ENCODE assay signal across 38 cellular contexts in the genomic region with DNA sequence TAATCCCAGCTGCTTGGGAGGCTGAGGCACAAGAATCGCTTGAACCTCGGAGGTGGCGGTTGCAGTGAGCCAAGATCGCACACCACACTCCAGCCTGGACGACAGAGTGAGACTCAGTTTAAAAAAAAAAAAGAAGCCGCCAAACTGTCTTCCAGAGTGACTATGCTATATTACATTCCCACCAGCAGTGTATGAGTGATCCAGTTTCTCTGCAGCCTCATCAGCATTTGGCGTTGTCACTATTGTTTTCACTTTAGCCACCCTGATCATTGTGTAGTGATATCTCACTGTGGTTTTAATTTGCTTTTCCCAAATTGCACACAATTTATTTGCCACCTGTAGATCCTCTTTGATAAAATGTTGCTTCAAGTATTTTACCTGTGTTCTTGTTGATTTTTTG.
"Had no signal": no experiment of that assay in that cellular context is flagged by ENCODE, and none has a peak within 500 bp of the region (broad histone marks: within the 10 kb centered on the region; RNA-seq: fewer than 3 reads in every experiment).

No MANE protein-coding gene starts in this region.

- H3K9me3 Mint-ChIP-seq: activated CD4-positive, alpha-beta memory T cell treated with anti-CD3 and anti-CD28 coated beads for 36 hours; activated CD4-positive, alpha-beta T cell treated with anti-CD3 and anti-CD28 coated beads, Interleukin-2, amount 10 ng/mL, durations not matched to agents 24 days and 14 days; activated CD8-positive, alpha-beta T cell treated with anti-CD3 and anti-CD28 coated beads for 36 hours; activated naive CD4-positive, alpha-beta T cell treated with anti-CD3 and anti-CD28 coated beads for 36 hours; activated naive CD4-positive, alpha-beta T cell treated with anti-CD3 and anti-CD28 coated beads, Interleukin-2, amount 50 U/mL, for 72 hours; activated naive CD8-positive, alpha-beta T cell treated with anti-CD3 and anti-CD28 coated beads for 36 hours; activated T-cell treated with anti-CD3 and anti-CD28 coated beads, Interleukin-2, amount 50 U/mL, for 4 hours; activated T-cell treated with anti-CD3 and anti-CD28 coated beads, Interleukin-2, amount 50 U/mL, for 72 hours; activated T-helper 1 cell treated with anti-CD3 and anti-CD28 coated beads, Interleukin-12 subunit alpha, Interleukin-12 subunit beta, Interleukin-2, Interleukin-4 antibody, amounts not matched to agents 30 ng/mL and 10 ng/mL and 1 ng/mL, durations not matched to agents 14 hours and 24 hours and 36 hours; activated T-helper 17 cell treated with anti-CD3 and anti-CD28 coated beads, Interleukin-2, amount 50 U/mL, for 72 hours; T-helper 1 cell treated with Interleukin-12 subunit alpha and Interleukin-12 subunit beta and Interleukin-4 antibody, amounts not matched to agents 30 μg/mL and 1 μg/mL, for 36 hours; T-helper 2 cell treated with Interferon-gamma antibody and Interleukin-4, amounts not matched to agents 5 μg/mL and 100 μg/mL, for 36 hours; WTC11 had no signal

- H3K9me3 ChIP-seq: adrenal gland, body of pancreas, breast epithelium had no signal

- DNase-seq: activated CD4-positive, alpha-beta memory T cell treated with anti-CD3 and anti-CD28 coated beads for 36 hours; activated CD4-positive, alpha-beta T cell treated with anti-CD3 and anti-CD28 coated beads for 4 hours; activated CD4-positive, alpha-beta T cell treated with anti-CD3 and anti-CD28 coated beads, Interleukin-2, amount 10 ng/mL, durations not matched to agents 24 days and 14 days; activated CD4-positive, alpha-beta T cell treated with anti-CD3 and anti-CD28 coated beads, Interleukin-2, amount 50 U/mL, for 1 hour; activated CD4-positive, alpha-beta T cell treated with anti-CD3 and anti-CD28 coated beads, Interleukin-2, amount 50 U/mL, for 4 hours; activated CD4-positive, CD25-positive, alpha-beta regulatory T cell; activated CD4-positive, CD25-positive, alpha-beta regulatory T cell treated with anti-CD3 and anti-CD28 coated beads, Interleukin-2, amount 50 U/mL, for 72 hours; activated CD8-positive, alpha-beta memory T cell treated with anti-CD3 and anti-CD28 coated beads, Interleukin-2, amount 50 U/mL, for 4 hours; activated CD8-positive, alpha-beta T cell treated with anti-CD3 and anti-CD28 coated beads for 36 hours; activated effector memory CD4-positive, alpha-beta T cell treated with anti-CD3 and anti-CD28 coated beads, Interleukin-2, amount 50 U/mL, for 16 hours; activated gamma-delta T cell treated with Interleukin-2 at 50 U/mL for 16 hours; activated naive CD4-positive, alpha-beta T cell; activated naive CD4-positive, alpha-beta T cell treated with anti-CD3 and anti-CD28 coated beads for 36 hours; activated naive CD4-positive, alpha-beta T cell treated with anti-CD3 and anti-CD28 coated beads, Interleukin-2, amount 50 U/mL, for 16 hours; activated naive CD8-positive, alpha-beta T cell treated with anti-CD3 and anti-CD28 coated beads for 36 hours; activated T-cell treated with anti-CD3 and anti-CD28 coated beads for 4 hours; activated T-cell treated with anti-CD3 and anti-CD28 coated beads, Interleukin-2, amount 50 U/mL, for 1 hour; activated T-cell treated with anti-CD3 and anti-CD28 coated beads, Interleukin-2, amount 50 U/mL, for 4 hours; activated T-cell treated with anti-CD3 and anti-CD28 coated beads, Interleukin-2, amount 50 U/mL, for 72 hours; adrenal gland; amniotic stem cell; aorta; body of pancreas; brain microvascular endothelial cell; central memory CD4-positive, alpha-beta T cell; T-helper 1 cell; T-helper 2 cell; T-helper 9 cell; WERI-Rb-1 had no signal

- H3K27ac ChIP-seq: adrenal gland, body of pancreas, brain microvascular endothelial cell, breast epithelium, WERI-Rb-1 had no signal

- H3K4me1 ChIP-seq: adrenal gland, body of pancreas, breast epithelium had no signal

- FAIRE-seq: astrocyte, TTC549 had no signal

- H3K4me3 ChIP-seq: adrenal gland, body of pancreas, breast epithelium had no signal

- H3K36me3 ChIP-seq: adrenal gland, brain microvascular endothelial cell, breast epithelium, WERI-Rb-1 had no signal

- ATAC-seq: activated CD8-positive, alpha-beta T cell treated with anti-CD3 and anti-CD28 coated beads for 36 hours; activated naive CD4-positive, alpha-beta T cell treated with anti-CD3 and anti-CD28 coated beads, Interleukin-2, amount 50 U/mL, for 72 hours; activated T-cell treated with anti-CD3 and anti-CD28 coated beads, Interleukin-2, amount 50 U/mL, for 4 hours; activated T-cell treated with anti-CD3 and anti-CD28 coated beads, Interleukin-2, amount 50 U/mL, for 72 hours; activated T-helper 17 cell treated with anti-CD3 and anti-CD28 coated beads, Interleukin-2, amount 50 U/mL, for 72 hours; body of pancreas; WTC11 had no signal

- H3K4me1 Mint-ChIP-seq: activated naive CD8-positive, alpha-beta T cell treated with anti-CD3 and anti-CD28 coated beads for 36 hours had no signal

- H3K27ac Mint-ChIP-seq: activated CD4-positive, alpha-beta memory T cell treated with anti-CD3 and anti-CD28 coated beads for 36 hours; activated CD4-positive, alpha-beta T cell treated with anti-CD3 and anti-CD28 coated beads, Interleukin-2, amount 10 ng/mL, durations not matched to agents 24 days and 14 days; activated CD8-positive, alpha-beta T cell treated with anti-CD3 and anti-CD28 coated beads for 36 hours; activated naive CD4-positive, alpha-beta T cell treated with anti-CD3 and anti-CD28 coated beads for 36 hours; activated naive CD4-positive, alpha-beta T cell treated with anti-CD3 and anti-CD28 coated beads, Interleukin-2, amount 50 U/mL, for 72 hours; activated naive CD8-positive, alpha-beta T cell treated with anti-CD3 and anti-CD28 coated beads for 36 hours; activated T-cell treated with anti-CD3 and anti-CD28 coated beads, Interleukin-2, amount 50 U/mL, for 72 hours; activated T-helper 1 cell treated with anti-CD3 and anti-CD28 coated beads, Interleukin-12 subunit alpha, Interleukin-12 subunit beta, Interleukin-2, Interleukin-4 antibody, amounts not matched to agents 30 ng/mL and 10 ng/mL and 1 ng/mL, durations not matched to agents 14 hours and 24 hours and 36 hours; activated T-helper 17 cell treated with anti-CD3 and anti-CD28 coated beads, Interleukin-2, amount 50 U/mL, for 72 hours; T-helper 1 cell treated with Interleukin-12 subunit alpha and Interleukin-12 subunit beta and Interleukin-4 antibody, amounts not matched to agents 30 μg/mL and 1 μg/mL, for 36 hours; T-helper 2 cell treated with Interferon-gamma antibody and Interleukin-4, amounts not matched to agents 5 μg/mL and 100 μg/mL, for 36 hours; WTC11 had no signal

- H3K36me3 Mint-ChIP-seq: activated CD4-positive, alpha-beta memory T cell treated with anti-CD3 and anti-CD28 coated beads for 36 hours; activated naive CD8-positive, alpha-beta T cell treated with anti-CD3 and anti-CD28 coated beads for 36 hours; WTC11 had no signal

- H3K27me3 ChIP-seq: adrenal gland, body of pancreas, brain microvascular endothelial cell, breast epithelium had no signal

- H3K4me3 Mint-ChIP-seq: activated CD4-positive, alpha-beta memory T cell treated with anti-CD3 and anti-CD28 coated beads for 36 hours; activated CD4-positive, alpha-beta T cell treated with anti-CD3 and anti-CD28 coated beads, Interleukin-2, amount 10 ng/mL, durations not matched to agents 24 days and 14 days; activated CD8-positive, alpha-beta T cell treated with anti-CD3 and anti-CD28 coated beads for 36 hours; activated naive CD4-positive, alpha-beta T cell treated with anti-CD3 and anti-CD28 coated beads for 36 hours; activated naive CD8-positive, alpha-beta T cell treated with anti-CD3 and anti-CD28 coated beads for 36 hours; activated T-cell treated with anti-CD3 and anti-CD28 coated beads, Interleukin-2, amount 50 U/mL, for 4 hours; activated T-cell treated with anti-CD3 and anti-CD28 coated beads, Interleukin-2, amount 50 U/mL, for 72 hours; activated T-helper 1 cell treated with anti-CD3 and anti-CD28 coated beads, Interleukin-12 subunit alpha, Interleukin-12 subunit beta, Interleukin-2, Interleukin-4 antibody, amounts not matched to agents 30 ng/mL and 10 ng/mL and 1 ng/mL, durations not matched to agents 14 hours and 24 hours and 36 hours; activated T-helper 17 cell treated with anti-CD3 and anti-CD28 coated beads, Interleukin-2, amount 50 U/mL, for 72 hours; T-helper 1 cell treated with Interleukin-12 subunit alpha and Interleukin-12 subunit beta and Interleukin-4 antibody, amounts not matched to agents 30 μg/mL and 1 μg/mL, for 36 hours; T-helper 2 cell treated with Interferon-gamma antibody and Interleukin-4, amounts not matched to agents 5 μg/mL and 100 μg/mL, for 36 hours; WTC11 had no signal
